In genomic region chr1:75501565-75501964, GRCh38 we compare ENCODE assay signal across 23 cellular contexts.
"Had no signal": no experiment of that assay in that cellular context is flagged by ENCODE, and none has a peak within 500 bp of the region (broad histone marks: within the 10 kb centered on the region; RNA-seq: fewer than 3 reads in every experiment).

No MANE protein-coding gene starts in this region.

- H3K27ac Mint-ChIP-seq: immature natural killer cell; naive B cell; natural killer cell; nephron progenitor cell; neural progenitor cell; stimulated activated naive B cell treated with anti-CD40 and anti-IgM and Interleukin-4, amounts not matched to agents 10 μg/mL and 1 μg/mL and 100 μg/mL, for 72 hours had no signal

- ATAC-seq: left colon; left lung; lower lobe of right lung; natural killer cell; right lobe of liver; stimulated activated naive B cell treated with anti-CD40 and anti-IgM and Interleukin-4, amounts not matched to agents 10 μg/mL and 1 μg/mL and 100 μg/mL, for 72 hours; stimulated activated naive CD8-positive, alpha-beta T cell treated with anti-CD3 and anti-CD28 coated beads, Interleukin-15, Interleukin-2, amounts not matched to agents 100 U/mL and 50 U/mL, for 24 hours had no signal

- H3K27me3 Mint-ChIP-seq: naive B cell; stimulated activated naive B cell treated with anti-CD40 and anti-IgM and Interleukin-4, amounts not matched to agents 10 μg/mL and 1 μg/mL and 100 μg/mL, for 72 hours had no signal

- DNase-seq: hypothalamus; immature natural killer cell; kidney; left colon; left lung; lower lobe of right lung; mammary epithelial cell; mesenchymal stem cell; naive B cell; natural killer cell; nephron progenitor cell; occipital lobe; right lobe of liver; stimulated activated CD4-positive, alpha-beta T cell treated with anti-CD3 and anti-CD28 coated beads, Interleukin-1b, Interleukin-23, amount 100 ng/mL, for 48 hours; stimulated activated CD4-positive, alpha-beta T cell treated with anti-CD3 and anti-CD28 coated beads, Interleukin-4, amount 100 ng/mL, for 1 hour; stimulated activated naive B cell treated with anti-CD40 and anti-IgM and Interleukin-4, amounts not matched to agents 10 μg/mL and 1 μg/mL and 100 μg/mL, for 72 hours; stimulated activated naive CD8-positive, alpha-beta T cell treated with anti-CD3 and anti-CD28 coated beads, Interleukin-15, Interleukin-2, amounts not matched to agents 100 U/mL and 50 U/mL, for 24 hours; stomach; testis; thyroid gland; transverse colon; upper lobe of left lung had no signal

- H3K4me3 Mint-ChIP-seq: immature natural killer cell; naive B cell; natural killer cell; nephron progenitor cell; neural progenitor cell; stimulated activated naive B cell treated with anti-CD40 and anti-IgM and Interleukin-4, amounts not matched to agents 10 μg/mL and 1 μg/mL and 100 μg/mL, for 72 hours had no signal

- H3K9me3 Mint-ChIP-seq: nephron progenitor cell had no signal

- H3K4me1 Mint-ChIP-seq: immature natural killer cell; naive B cell; natural killer cell; stimulated activated naive B cell treated with anti-CD40 and anti-IgM and Interleukin-4, amounts not matched to agents 10 μg/mL and 1 μg/mL and 100 μg/mL, for 72 hours had no signal

- H3K36me3 Mint-ChIP-seq: immature natural killer cell; naive B cell; natural killer cell; neural progenitor cell; stimulated activated naive B cell treated with anti-CD40 and anti-IgM and Interleukin-4, amounts not matched to agents 10 μg/mL and 1 μg/mL and 100 μg/mL, for 72 hours had no signal
